Comparison of ENCODE assay signal across 1 cellular context in genomic region chr3:127370906-127371305, GRCh38.
TF ChIP-seq lines count a peak whose summit lies in the region.

No MANE protein-coding gene starts in this region.

TF ChIP-seq in SK-N-SH treated with all-trans-retinoic acid at 6 μM for 48 hours, 23 proteins besides CTCF, POLR2A, EP300 and RAD21 (continued from another document):
- TF ChIP-seq PATZ1 (CRISPR knock-in tag; IDR thresholded peaks at IDR 0.05; ENCODE audit: borderline replicate concordance) (no peak), SNAI2 (CRISPR knock-in tag; IDR thresholded peaks at IDR 0.05) (no peak), ZFP30 (CRISPR knock-in tag; IDR thresholded peaks at IDR 0.05) (no peak), ZNF565 (CRISPR knock-in tag; conservative IDR thresholded peaks at IDR 0.05; ENCODE audit: low read depth) (no peak), CSRNP3 (CRISPR knock-in tag; IDR thresholded peaks at IDR 0.05) (no peak), ZNF8 (CRISPR knock-in tag; IDR thresholded peaks at IDR 0.05) (no peak)
- TF ChIP-seq, protein P1, sequence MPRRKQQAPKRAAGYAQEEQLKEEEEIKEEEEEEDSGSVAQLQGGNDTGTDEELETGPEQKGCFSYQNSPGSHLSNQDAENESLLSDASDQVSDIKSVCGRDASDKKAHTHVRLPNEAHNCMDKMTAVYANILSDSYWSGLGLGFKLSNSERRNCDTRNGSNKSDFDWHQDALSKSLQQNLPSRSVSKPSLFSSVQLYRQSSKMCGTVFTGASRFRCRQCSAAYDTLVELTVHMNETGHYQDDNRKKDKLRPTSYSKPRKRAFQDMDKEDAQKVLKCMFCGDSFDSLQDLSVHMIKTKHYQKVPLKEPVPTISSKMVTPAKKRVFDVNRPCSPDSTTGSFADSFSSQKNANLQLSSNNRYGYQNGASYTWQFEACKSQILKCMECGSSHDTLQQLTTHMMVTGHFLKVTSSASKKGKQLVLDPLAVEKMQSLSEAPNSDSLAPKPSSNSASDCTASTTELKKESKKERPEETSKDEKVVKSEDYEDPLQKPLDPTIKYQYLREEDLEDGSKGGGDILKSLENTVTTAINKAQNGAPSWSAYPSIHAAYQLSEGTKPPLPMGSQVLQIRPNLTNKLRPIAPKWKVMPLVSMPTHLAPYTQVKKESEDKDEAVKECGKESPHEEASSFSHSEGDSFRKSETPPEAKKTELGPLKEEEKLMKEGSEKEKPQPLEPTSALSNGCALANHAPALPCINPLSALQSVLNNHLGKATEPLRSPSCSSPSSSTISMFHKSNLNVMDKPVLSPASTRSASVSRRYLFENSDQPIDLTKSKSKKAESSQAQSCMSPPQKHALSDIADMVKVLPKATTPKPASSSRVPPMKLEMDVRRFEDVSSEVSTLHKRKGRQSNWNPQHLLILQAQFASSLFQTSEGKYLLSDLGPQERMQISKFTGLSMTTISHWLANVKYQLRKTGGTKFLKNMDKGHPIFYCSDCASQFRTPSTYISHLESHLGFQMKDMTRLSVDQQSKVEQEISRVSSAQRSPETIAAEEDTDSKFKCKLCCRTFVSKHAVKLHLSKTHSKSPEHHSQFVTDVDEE (CRISPR knock-in tag; IDR thresholded peaks at IDR 0.05), result no peak
